ENCODE assay signal across 20 cellular contexts in genomic region chr2:105879106-105879797, GRCh38.
DNase-seq lines count a peak whose midpoint lies in the region; ATAC-seq, FAIRE-seq and TF ChIP-seq lines count a peak whose summit lies in the region.
"Had no signal": no experiment of that assay in that cellular context is flagged by ENCODE, and none has a peak within 500 bp of the region (broad histone marks: within the 10 kb centered on the region; RNA-seq: fewer than 3 reads in every experiment).

No MANE protein-coding gene starts in this region.

- no peak overlapping the region for H4K5ac ChIP-seq in H1 (ENCODE audit: insufficient read length, low read depth, low read length)

- intact Hi-C loops in CD8-positive, alpha-beta T cell (cut with DNase I, micrococcal nuclease) = no loop called here
- intact Hi-C loops in prostate gland (cut with DNase I) = no loop called here

- CTCF ChIA-PET in CD8-positive, alpha-beta T cell (lab: Charles Lee) = interaction anchor here (1.0 kb wide), 2 partner anchors 11 to 75 kb away, joined by 3 read pairs; no protein-coding TSS in a partner anchor
- CTCF ChIA-PET in H1 (lab: Charles Lee; ENCODE audit: partially characterized antibody) = interaction anchor here (1.3 kb wide), 1 partner anchor 91 kb away, joined by 8 read pairs; no protein-coding TSS in a partner anchor

- no peaks in the 10 kb centered on the region for H3K23me2 ChIP-seq in H1 (ENCODE audit: low read depth, low read length)

- POLR2A ChIA-PET in CD8-positive, alpha-beta T cell (lab: Charles Lee) = interaction anchor here (1.7 kb wide), 1 partner anchor 51 kb away, joined by 4 read pairs; no protein-coding TSS in a partner anchor
- POLR2A ChIA-PET in H1 (lab: Charles Lee; ENCODE audit: partially characterized antibody) = no interaction called here

- H3K27me3 ChIP-seq in CD8-positive, alpha-beta T cell (ENCODE audit: insufficient read depth, low read length) = no peaks in the 10 kb centered on the region
- no peaks in the 10 kb centered on the region for H3K27me3 ChIP-seq in H1 (replicated peaks in 1 of 4; ENCODE audit: control insufficient read depth in 3 of 4, extremely low read depth in 1 of 4, insufficient read depth in 3 of 4, low read length in 3 of 4)
- H3K27me3 ChIP-seq in prostate gland (replicated peaks; ENCODE audit: insufficient read depth) = no peaks in the 10 kb centered on the region
- H3K27me3 ChIP-seq: gastroesophageal sphincter had no signal

- H3K27me3 Mint-ChIP-seq in CD8-positive, alpha-beta T cell (ENCODE audit: low read depth) = no peaks in the 10 kb centered on the region
- no peaks in the 10 kb centered on the region for H3K27me3 Mint-ChIP-seq in T-helper 17 cell

- no peak for FAIRE-seq in H1 (lab: Jason Lieb, UNC)
- FAIRE-seq: GM18507, RCC 7860 had no signal

- no peak overlapping the region for H2BK20ac ChIP-seq in H1 (ENCODE audit: low read length)

- H3K4me3 ChIP-seq in CD8-positive, alpha-beta T cell (ENCODE audit: low read depth, low read length) = no peak overlapping the region
- H3K4me3 ChIP-seq in H1 (ENCODE audit: extremely low read depth in 1 of 4, insufficient read depth in 2 of 4, low read depth in 3 of 4, low read length in 4 of 4) = no peak overlapping the region
- H3K4me3 ChIP-seq in prostate gland = no peak overlapping the region
- H3K4me3 ChIP-seq: gastroesophageal sphincter had no signal

- H3K56ac ChIP-seq in H1 (replicated peaks; ENCODE audit: insufficient read length, low read depth, low read length) = no peak overlapping the region

- TF ChIP-seq RAD21 in H1 (IDR thresholded peaks at IDR 0.05 in 1 of 2, conservative IDR thresholded peaks at IDR 0.05 in 1 of 2; ENCODE audit: low read depth in 2 of 2, low read length in 2 of 2) = no peak

- no peak overlapping the region for H2AFZ ChIP-seq in H1 (ENCODE audit: low read length)

- H3K36me3 Mint-ChIP-seq in CD8-positive, alpha-beta T cell = peaks cover 86% of the 10 kb centered on the region
- peaks cover 4% of the 10 kb centered on the region for H3K36me3 Mint-ChIP-seq in T-helper 17 cell (ENCODE audit: low read depth)

- no peak overlapping the region for H2BK120ac ChIP-seq in H1 (replicated peaks; ENCODE audit: low read depth, low read length)

- H3K9ac ChIP-seq in H1 (replicated peaks in 1 of 4; ENCODE audit: extremely low read depth in 1 of 4, low read depth in 3 of 4, low read length in 3 of 4) = no peak overlapping the region
- H3K9ac ChIP-seq: SK-N-SH had no signal

- peaks cover 0 to 18% of the 10 kb centered on the region in 2 experiments; a peak in 2 of 4 replicates for H3K79me2 ChIP-seq in H1 (ENCODE audit: control insufficient read depth in 1 of 2, insufficient read depth in 2 of 2, low read length in 2 of 2)

- no peak overlapping the region for H3K23ac ChIP-seq in H1 (ENCODE audit: insufficient read length)

- TF ChIP-seq CTCF in CD8-positive, alpha-beta T cell (IDR thresholded peaks at IDR 0.05) = no peak
- TF ChIP-seq CTCF in H1 (IDR thresholded peaks at IDR 0.05; ENCODE audit: control extremely low read depth in 1 of 3, insufficient read depth in 1 of 3, low read depth in 1 of 3, low read length in 3 of 3) (no peak), prostate gland (IDR thresholded peaks at IDR 0.05) (no peak)

- H2BK12ac ChIP-seq in H1 (ENCODE audit: low read depth, low read length) = no peak overlapping the region

- ATAC-seq in CD8-positive, alpha-beta T cell = no peak
- ATAC-seq in T-helper 17 cell = no peak
- ATAC-seq: gastroesophageal sphincter, left cardiac atrium had no signal

- peak overlapping the region; percentile 92 for H3K27ac Mint-ChIP-seq in CD8-positive, alpha-beta T cell
- peak overlapping the region; percentile 96 for H3K27ac Mint-ChIP-seq in T-helper 17 cell
- H3K27ac Mint-ChIP-seq: mesothelial cell of epicardium had no signal

- no peak overlapping the region for H3K18ac ChIP-seq in H1 (ENCODE audit: extremely low read depth, low read length)

- peaks cover 83% of the 10 kb centered on the region for H3K4me1 Mint-ChIP-seq in CD8-positive, alpha-beta T cell (ENCODE audit: low read depth)
- peaks cover 60% of the 10 kb centered on the region for H3K4me1 Mint-ChIP-seq in T-helper 17 cell

- H2AK5ac ChIP-seq in H1 (ENCODE audit: low read depth, low read length) = no peak overlapping the region

- WGBS in H1 (ENCODE audit: extremely low coverage in 1 of 2, insufficient coverage in 1 of 2, insufficient read length in 1 of 2, insufficient replicate concordance in 2 of 2, low coverage in 1 of 2, low lambda C conversion rate in 2 of 2, missing lambda C conversion rate in 1 of 2), 2 experiments = 95% methylated on average over 15 of the region's 15 CpGs; no CpG with 5 or more reads in 1 of the 2 experiments
- WGBS in prostate gland = 44% methylated on average over 15 of the region's 15 CpGs

- TF ChIP-seq EP300 in H1 (IDR thresholded peaks at IDR 0.05; ENCODE audit: borderline replicate concordance in 1 of 2, low read depth in 2 of 2, low read length in 2 of 2) = no peak

- peaks cover 8% of the 10 kb centered on the region for H3K79me1 ChIP-seq in H1 (ENCODE audit: low read depth, low read length)

- H4K20me1 ChIP-seq in H1 (replicated peaks in 1 of 2; ENCODE audit: control insufficient read depth in 1 of 2, insufficient read depth in 2 of 2, low read length in 2 of 2) = peaks cover 0 to 2% of the 10 kb centered on the region in 2 experiments

- H3K14ac ChIP-seq in H1 (ENCODE audit: insufficient read length) = no peak overlapping the region

- H3K9me3 ChIP-seq in CD8-positive, alpha-beta T cell (ENCODE audit: low read length) = no peaks in the 10 kb centered on the region
- H3K9me3 ChIP-seq in T-helper 17 cell (ENCODE audit: control insufficient read depth, low read length, poor library complexity, severe bottlenecking) = no peaks in the 10 kb centered on the region
- no peaks in the 10 kb centered on the region for H3K9me3 ChIP-seq in H1 (ENCODE audit: insufficient read depth in 2 of 2, low read depth in 1 of 2, low read length in 1 of 2)
- no peaks in the 10 kb centered on the region for H3K9me3 ChIP-seq in prostate gland
- H3K9me3 ChIP-seq: gastroesophageal sphincter, SK-N-SH had no signal

- no peak overlapping the region for H3K4ac ChIP-seq in H1 (replicated peaks; ENCODE audit: insufficient read length, low read depth, low read length)

- no peak for DNase-seq in CD8-positive, alpha-beta T cell
- DNase-seq in T-helper 17 cell (no peak), H1 (ENCODE audit: low read depth in 1 of 2, low spot score in 2 of 2) (no peak), prostate gland (ENCODE audit: low spot score) (peak; percentile 63), AG08395 (ENCODE audit: low spot score) (no peak), NCI-H748 treated with DMSO at 0.1 percent for 48 hours (lab: John Stamatoyannopoulos, UW) (no peak), substantia nigra (lab: John Stamatoyannopoulos, UW) (no peak)
- DNase-seq: activated CD8-positive, alpha-beta memory T cell treated with anti-CD3 and anti-CD28 coated beads, Interleukin-2, amount 50 U/mL, for 48 hours; Calu3; EL; KBM-7; left cardiac atrium; NCI-H2029 treated with DMSO at 0.1 percent for 48 hours; NCI-H446 treated with DMSO at 0.1 percent for 48 hours; SK-N-SH; stimulated activated CD4-positive, alpha-beta T cell treated with anti-CD3 and anti-CD28 coated beads, Interleukin-4, amount 100 ng/mL, for 4 hours had no signal

- H4K91ac ChIP-seq in H1 (replicated peaks; ENCODE audit: insufficient read length, low read length) = no peak overlapping the region

- no peak overlapping the region for H2BK5ac ChIP-seq in H1 (ENCODE audit: low read depth, low read length)

- no peak overlapping the region for H3K4me2 ChIP-seq in H1 (ENCODE audit: insufficient read depth in 1 of 2, low read depth in 2 of 2, low read length in 2 of 2)
- H3K4me2 ChIP-seq: SK-N-SH had no signal

- peaks cover 23% of the 10 kb centered on the region for H3K36me3 ChIP-seq in CD8-positive, alpha-beta T cell (ENCODE audit: insufficient read depth, low read length)
- H3K36me3 ChIP-seq in H1 (ENCODE audit: control insufficient read depth in 2 of 4, insufficient read depth in 4 of 4, low read length in 3 of 4) (peaks cover 0 to 5% (median 0%) of the 10 kb centered on the region in 4 experiments; a peak in 2 of 8 replicates), prostate gland (no peaks in the 10 kb centered on the region)

- peaks cover 62% of the 10 kb centered on the region for H3K4me1 ChIP-seq in CD8-positive, alpha-beta T cell (ENCODE audit: insufficient read depth, low read length)
- H3K4me1 ChIP-seq in H1 (replicated peaks in 1 of 4; ENCODE audit: control insufficient read depth in 3 of 4, insufficient read depth in 4 of 4, low read length in 3 of 4) = peaks cover 0 to 6% (median 0%) of the 10 kb centered on the region in 4 experiments; a peak in 3 of 7 replicates
- no peaks in the 10 kb centered on the region for H3K4me1 ChIP-seq in prostate gland (replicated peaks)

- H3K27ac ChIP-seq in CD8-positive, alpha-beta T cell (ENCODE audit: low read depth, low read length) = no peak overlapping the region
- H3K27ac ChIP-seq in H1 (ENCODE audit: low read depth, low read length) (no peak overlapping the region), prostate gland (no peak overlapping the region), substantia nigra (ENCODE audit: low read depth, low read length, poor library complexity, severe bottlenecking) (no peak overlapping the region)
- H3K27ac ChIP-seq: gastroesophageal sphincter had no signal

- TF ChIP-seq POLR2A in H1 (IDR thresholded peaks at IDR 0.05; ENCODE audit: control extremely low read depth in 1 of 2, low read depth in 2 of 2, low read length in 2 of 2) (no peak), prostate gland (IDR thresholded peaks at IDR 0.05) (no peak)

- H4K8ac ChIP-seq in H1 (ENCODE audit: extremely low read depth, insufficient read depth, low read length) = no peak overlapping the region

- H3K9me3 Mint-ChIP-seq in CD8-positive, alpha-beta T cell = no peaks in the 10 kb centered on the region
- H3K9me3 Mint-ChIP-seq: mesothelial cell of epicardium had no signal

- no peak overlapping the region for H2BK15ac ChIP-seq in H1 (ENCODE audit: low read length)

- H3K4me3 Mint-ChIP-seq in CD8-positive, alpha-beta T cell = no peak overlapping the region
- H3K4me3 Mint-ChIP-seq in T-helper 17 cell = no peak overlapping the region
- H3K4me3 Mint-ChIP-seq: mesothelial cell of epicardium had no signal

TF ChIP-seq in H1, 55 proteins besides CTCF, POLR2A, EP300 and RAD21:
- TF ChIP-seq POLR2AphosphoS5 (IDR thresholded peaks at IDR 0.05; ENCODE audit: low read depth, low read length) (no peak), ZNF274 (IDR thresholded peaks at IDR 0.05; ENCODE audit: borderline replicate concordance, extremely low read depth, low read length) (0 out of 2 replicates have a peak, but pooled peaks have one; percentile 14), CHD2 (IDR thresholded peaks at IDR 0.05; ENCODE audit: low read length) (no peak), SP2 (IDR thresholded peaks at IDR 0.05; ENCODE audit: low read length) (no peak), TBP (IDR thresholded peaks at IDR 0.05; ENCODE audit: low read depth, low read length) (no peak), SIN3A (conservative IDR thresholded peaks at IDR 0.05 in 1 of 2, IDR thresholded peaks at IDR 0.05 in 1 of 2; ENCODE audit: low read depth in 1 of 2, low read length in 2 of 2) (no peak), EZH2 (IDR thresholded peaks at IDR 0.05; ENCODE audit: low read depth, low read length, severe bottlenecking) (no peak)
TF ChIP-seq in H1: peak in this region for 1.
